12 cellular contexts compared by ENCODE assay signal in the genomic region with DNA sequence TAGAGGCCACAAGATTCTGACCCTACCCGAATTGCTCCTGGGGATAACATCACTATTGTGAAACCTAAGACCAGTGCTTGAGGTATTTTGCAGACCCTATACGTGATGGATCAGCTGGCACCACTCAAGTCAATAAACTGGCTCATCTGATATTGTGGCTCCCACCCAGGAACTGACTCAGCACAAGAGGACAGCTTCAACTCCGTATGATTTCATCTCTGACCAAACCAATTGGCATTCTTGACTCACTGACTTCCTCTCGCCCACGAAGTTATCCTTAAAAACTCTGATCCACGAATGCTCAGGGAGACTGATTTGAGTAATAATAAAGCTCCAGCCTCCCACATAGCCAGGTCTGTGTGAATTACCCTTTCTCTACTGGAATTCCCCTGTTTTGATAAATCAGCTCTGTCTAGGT.
A peak's percentile ranks its signal among the peaks of the same experiment; 100 is the strongest.
DNase-seq lines count a peak whose midpoint lies in the region; ATAC-seq and TF ChIP-seq lines count a peak whose summit lies in the region.
"Had no signal": no experiment of that assay in that cellular context is flagged by ENCODE, and none has a peak within 500 bp of the region (broad histone marks: within the 10 kb centered on the region; RNA-seq: fewer than 3 reads in every experiment).

No MANE protein-coding gene starts in this region.

- H3K27me3 ChIP-seq in RWPE2 (ENCODE audit: insufficient read depth, poor library complexity, severe bottlenecking) (no peaks in the 10 kb centered on the region), HAP-1 (ENCODE audit: low read depth) (no peaks in the 10 kb centered on the region)
- H3K27me3 ChIP-seq: sigmoid colon had no signal

- DNase-seq in stimulated activated CD4-positive, alpha-beta T cell treated with anti-CD3 and anti-CD28 coated beads, Interleukin-1b, Interleukin-23, amount 100 ng/mL, for 48 hours, result peak; percentile 3
- DNase-seq in stimulated activated CD4-positive, alpha-beta T cell treated with anti-CD3 and anti-CD28 coated beads, Interleukin-4, amount 100 ng/mL, for 24 hours, result no peak
- DNase-seq in RWPE2 (ENCODE audit: low spot score) (peak; percentile 85), fibroblast of pulmonary artery (ENCODE audit: low read depth) (peak; percentile 90), HAP-1 (ENCODE audit: low spot score in 2 of 2) (no peak)
- DNase-seq: activated effector memory CD4-positive, alpha-beta T cell treated with Interleukin-2 at 50 U/mL for 16 hours; NCI-H1930; sigmoid colon had no signal

- H3K4me3 ChIP-seq in RWPE2 (ENCODE audit: severe bottlenecking) (no peak overlapping the region), fibroblast of pulmonary artery (replicated peaks; ENCODE audit: low read depth, low read length) (no peak overlapping the region), HAP-1 (no peak overlapping the region)
- H3K4me3 ChIP-seq: sigmoid colon had no signal

- no peaks in the 10 kb centered on the region for H3K36me3 ChIP-seq in RWPE2 (ENCODE audit: low read depth)
- no peaks in the 10 kb centered on the region for H3K36me3 ChIP-seq in HAP-1 (replicated peaks)
- H3K36me3 ChIP-seq: sigmoid colon had no signal

- peak overlapping the region; percentile 87 for H3K27ac ChIP-seq in RWPE2 (ENCODE audit: poor library complexity, severe bottlenecking)
- H3K27ac ChIP-seq: C4-2B, sigmoid colon had no signal

- H3K9me3 ChIP-seq in RWPE2 (ENCODE audit: severe bottlenecking) (no peaks in the 10 kb centered on the region), HAP-1 (no peaks in the 10 kb centered on the region)

- in situ Hi-C loops in HAP-1 (cut with MboI; ENCODE audit: low sequenced_read_pairs), result no loop called here

- H3K4me1 ChIP-seq in RWPE2 (ENCODE audit: insufficient read depth, poor library complexity, severe bottlenecking), result peaks cover 18% of the 10 kb centered on the region
- no peaks in the 10 kb centered on the region for H3K4me1 ChIP-seq in HAP-1
- H3K4me1 ChIP-seq: sigmoid colon had no signal

- TF ChIP-seq CTCF in RWPE2 (IDR thresholded peaks at IDR 0.05; ENCODE audit: poor library complexity, severe bottlenecking), result no peak
- no peak for TF ChIP-seq CTCF in fibroblast of pulmonary artery (IDR thresholded peaks at IDR 0.05; ENCODE audit: low read length, missing control alignments)

- ATAC-seq in RWPE2 (ENCODE audit: low read depth) (peak; percentile 92), HG03045 (IDR thresholded peaks at IDR 0.05; ENCODE audit: unreplicated experiment) (no peak), GM21717 (IDR thresholded peaks at IDR 0.05; ENCODE audit: unreplicated experiment) (no peak), GM19455 (IDR thresholded peaks at IDR 0.05; ENCODE audit: unreplicated experiment) (no peak)

Comparison
In these comparisons a context has a peak if more than half of its experiments do, and no peak if none do; other contexts are left out.
1. DNase-seq: peak in stimulated activated CD4-positive, alpha-beta T cell treated with anti-CD3 and anti-CD28 coated beads, Interleukin-1b, Interleukin-23, amount 100 ng/mL, for 48 hours (single experiment), RWPE2 (single experiment) and fibroblast of pulmonary artery (single experiment); none in stimulated activated CD4-positive, alpha-beta T cell treated with anti-CD3 and anti-CD28 coated beads, Interleukin-4, amount 100 ng/mL, for 24 hours (single experiment) and HAP-1 (0 of 2).